Comparison of ENCODE assay signal across 1 cellular context in genomic region chr9:120394058-120394669, GRCh38.
TF ChIP-seq lines count a peak whose summit lies in the region.

No MANE protein-coding gene starts in this region.

TF ChIP-seq in IMR-90, 13 proteins besides CTCF, POLR2A, EP300 and RAD21 (continued from another document):
- TF ChIP-seq RCOR1 (IDR thresholded peaks at IDR 0.05; ENCODE audit: insufficient replicate concordance, low read length) (peak; percentile 92), FOS (IDR thresholded peaks at IDR 0.05; ENCODE audit: low read depth, low read length) (peak; percentile 52), RFX5 (IDR thresholded peaks at IDR 0.05; ENCODE audit: low read depth, low read length) (no peak; the same call in 1 of the 2 replicates), MAZ (IDR thresholded peaks at IDR 0.05; ENCODE audit: borderline replicate concordance, low read depth, low read length) (peak; percentile 54; the same call in 1 of the 2 replicates)
TF ChIP-seq in IMR-90: peak in this region for 6.
